ENCODE assay signal across 25 cellular contexts in genomic region chr3:184236636-184237035, GRCh38. TPM values are rescaled to one million over a fixed set of nuclear protein-coding genes. Genes with fewer than 3 reads are reported as not detected.
DNase-seq lines count a peak whose midpoint lies in the region; ATAC-seq, FAIRE-seq and TF ChIP-seq lines count a peak whose summit lies in the region.
"Had no signal": no experiment of that assay in that cellular context is flagged by ENCODE, and none has a peak within 500 bp of the region (broad histone marks: within the 10 kb centered on the region; RNA-seq: fewer than 3 reads in every experiment).

No MANE protein-coding gene starts in this region.

- H4K20me1 ChIP-seq in H1 (replicated peaks in 1 of 2; ENCODE audit: control insufficient read depth in 1 of 2, insufficient read depth in 2 of 2, low read length in 2 of 2), result peaks cover 8 to 13% of the 10 kb centered on the region in 2 experiments

- CTCF ChIA-PET in H1 (lab: Charles Lee; ENCODE audit: partially characterized antibody), result interaction anchor here (0.7 to 8.9 kb wide), 10 partner anchors 9 to 1482 kb away, joined by 3 to 183 read pairs (median 4); partner anchors contain the start of genes EEF1AKMT4 and VWA5B2

- H4K91ac ChIP-seq in H1 (replicated peaks; ENCODE audit: insufficient read length, low read length), result no peak overlapping the region

- ATAC-seq in aorta (ENCODE audit: low FRiP score), result no peak
- ATAC-seq: GM12878 had no signal

- FAIRE-seq in H1 (lab: Jason Lieb, UNC), result no peak
- FAIRE-seq: GM12878, RCC 7860 had no signal

- H3K36me3 ChIP-seq in H7 (replicated peaks; ENCODE audit: control insufficient read depth, insufficient read depth, low read length) (no peaks in the 10 kb centered on the region), H1 (ENCODE audit: control insufficient read depth in 2 of 4, insufficient read depth in 4 of 4, low read length in 3 of 4) (no peaks in the 10 kb centered on the region), esophagus muscularis mucosa (peaks cover 0 to 2% (median 0%) of the 10 kb centered on the region in 4 donors), aorta (ENCODE audit: control insufficient read depth in 1 of 2, insufficient read depth in 2 of 2, low read length in 1 of 2) (no peaks in the 10 kb centered on the region)

- H4K8ac ChIP-seq in H1 (ENCODE audit: extremely low read depth, insufficient read depth, low read length), result no peak overlapping the region

- H3K79me2 ChIP-seq in H1 (ENCODE audit: control insufficient read depth in 1 of 2, insufficient read depth in 2 of 2, low read length in 2 of 2), result no peaks in the 10 kb centered on the region

- H3K9ac ChIP-seq in H1 (replicated peaks in 1 of 4; ENCODE audit: extremely low read depth in 1 of 4, low read depth in 3 of 4, low read length in 3 of 4), result no peak overlapping the region

- no peak overlapping the region for H3K4ac ChIP-seq in H1 (replicated peaks; ENCODE audit: insufficient read length, low read depth, low read length)

- H3K79me1 ChIP-seq in H1 (ENCODE audit: low read depth, low read length), result no peaks in the 10 kb centered on the region

- H3K4me3 ChIP-seq in H7 (ENCODE audit: insufficient read depth, low read depth, low read length) (no peak overlapping the region), H1 (ENCODE audit: extremely low read depth in 1 of 4, insufficient read depth in 2 of 4, low read depth in 3 of 4, low read length in 4 of 4) (no peak overlapping the region), esophagus muscularis mucosa (no peak overlapping the region), aorta (ENCODE audit: low read length in 2 of 2) (no peak overlapping the region)
- H3K4me3 ChIP-seq: GM12878, SK-N-MC had no signal

- DNase-seq in DMS 273 (lab: John Stamatoyannopoulos, UW; ENCODE audit: unreplicated experiment), result peak; percentile 59
- no peak for DNase-seq in DMS 273 treated with DMSO at 0.1 percent for 48 hours (lab: John Stamatoyannopoulos, UW)
- DNase-seq in H7, result peak; percentile 51
- no peak for DNase-seq in H1 (ENCODE audit: low read depth in 1 of 2, low spot score in 2 of 2)
- DNase-seq in esophagus muscularis mucosa (ENCODE audit: extremely low spot score), result no peak
- DNase-seq in aorta, result no peak
- no peak for DNase-seq in NCI-H510A treated with DMSO at 0.1 percent for 48 hours (lab: John Stamatoyannopoulos, UW)
- DNase-seq: CD4-positive, alpha-beta T cell; DMS79; EL; GDM1; Karpas-422; NCI-H1092 treated with DMSO at 0.1 percent for 48 hours; NCI-H1436; NCI-H1930; NCI-H345; NCI-H774; SIG-M5 had no signal

- H3K27me3 ChIP-seq in H7 (ENCODE audit: control insufficient read depth, insufficient read depth, low read length) (peaks cover 15% of the 10 kb centered on the region), H1 (replicated peaks in 1 of 4; ENCODE audit: control insufficient read depth in 3 of 4, extremely low read depth in 1 of 4, insufficient read depth in 3 of 4, low read length in 3 of 4) (peaks cover 4 to 20% (median 15%) of the 10 kb centered on the region in 4 experiments; a peak in 6 of 7 replicates), esophagus muscularis mucosa (peaks cover 0 to 81% (median 5%) of the 10 kb centered on the region in 4 donors), aorta (ENCODE audit: control insufficient read depth in 1 of 2, insufficient read depth in 2 of 2, low read length in 1 of 2) (no peaks in the 10 kb centered on the region)

- H3K56ac ChIP-seq in H1 (replicated peaks; ENCODE audit: insufficient read length, low read depth, low read length), result no peak overlapping the region

- WGBS in H1 (ENCODE audit: extremely low coverage in 1 of 2, insufficient coverage in 1 of 2, insufficient read length in 1 of 2, insufficient replicate concordance in 2 of 2, low coverage in 1 of 2, low lambda C conversion rate in 2 of 2, missing lambda C conversion rate in 1 of 2), 2 experiments, result 83% methylated on average over 3 of the region's 3 CpGs; no CpG with 5 or more reads in 1 of the 2 experiments
- WGBS in esophagus muscularis mucosa, result 92% methylated on average over 2 of the region's 3 CpGs
- WGBS in aorta, 2 donors, result 76% methylated on average over 3 of the region's 3 CpGs

- H2BK120ac ChIP-seq in H1 (replicated peaks; ENCODE audit: low read depth, low read length), result no peak overlapping the region

- no peaks in the 10 kb centered on the region; the same call in 1 of the 2 replicates for H3K23me2 ChIP-seq in H1 (ENCODE audit: low read depth, low read length)

- TF ChIP-seq EP300 in H1 (IDR thresholded peaks at IDR 0.05; ENCODE audit: borderline replicate concordance in 1 of 2, low read depth in 2 of 2, low read length in 2 of 2) (no peak), esophagus muscularis mucosa (IDR thresholded peaks at IDR 0.05) (no peak)

- H3K9me3 ChIP-seq in H1 (ENCODE audit: insufficient read depth in 2 of 2, low read depth in 1 of 2, low read length in 1 of 2) (no peaks in the 10 kb centered on the region), esophagus muscularis mucosa (no peaks in the 10 kb centered on the region), aorta (ENCODE audit: control insufficient read depth, low read length) (no peaks in the 10 kb centered on the region)

- no peak overlapping the region for H2AK5ac ChIP-seq in H1 (ENCODE audit: low read depth, low read length)

- POLR2A ChIA-PET in H1 (lab: Charles Lee; ENCODE audit: partially characterized antibody), result interaction anchor here (1.4 to 1.7 kb wide), 2 partner anchors 10 to 13 kb away, joined by 5 to 8 read pairs; partner anchors contain the start of gene EEF1AKMT4

- H3K4me2 ChIP-seq in H1 (ENCODE audit: insufficient read depth in 1 of 2, low read depth in 2 of 2, low read length in 2 of 2), result no peak overlapping the region

- no peak overlapping the region for H2AFZ ChIP-seq in H1 (ENCODE audit: low read length)

- peak in 1 of 3 experiments; percentile 13; a peak in 1 of 4 replicates for TF ChIP-seq CTCF in H1 (IDR thresholded peaks at IDR 0.05; ENCODE audit: control extremely low read depth in 1 of 3, insufficient read depth in 1 of 3, low read depth in 1 of 3, low read length in 3 of 3)
- TF ChIP-seq CTCF in esophagus muscularis mucosa (IDR thresholded peaks at IDR 0.05), result no peak

- H3K14ac ChIP-seq in H1 (ENCODE audit: insufficient read length), result no peak overlapping the region

- H2BK20ac ChIP-seq in H1 (ENCODE audit: low read length), result no peak overlapping the region

- intact Hi-C loops in esophagus muscularis mucosa (cut with DNase I), result no loop called here
- intact Hi-C loops in aorta (cut with DNase I), result no loop called here

- H3K27ac ChIP-seq in H1 (ENCODE audit: low read depth, low read length), result no peak overlapping the region
- H3K27ac ChIP-seq in esophagus muscularis mucosa (replicated peaks in 1 of 4), result no peak overlapping the region
- H3K27ac ChIP-seq in aorta (ENCODE audit: low read depth in 1 of 2, low read length in 2 of 2), result no peak overlapping the region
- H3K27ac ChIP-seq: SK-N-MC had no signal

- TF ChIP-seq RAD21 in H1 (IDR thresholded peaks at IDR 0.05 in 1 of 2, conservative IDR thresholded peaks at IDR 0.05 in 1 of 2; ENCODE audit: low read depth in 2 of 2, low read length in 2 of 2), result no peak

- peaks cover 0 to 5% (median 1%) of the 10 kb centered on the region in 4 experiments; a peak in 3 of 7 replicates for H3K4me1 ChIP-seq in H1 (replicated peaks in 1 of 4; ENCODE audit: control insufficient read depth in 3 of 4, insufficient read depth in 4 of 4, low read length in 3 of 4)
- peaks cover 4 to 6% (median 5%) of the 10 kb centered on the region in 4 donors for H3K4me1 ChIP-seq in esophagus muscularis mucosa
- no peaks in the 10 kb centered on the region for H3K4me1 ChIP-seq in aorta (ENCODE audit: control insufficient read depth in 1 of 2, insufficient read depth in 2 of 2, low read length in 2 of 2)

- H2BK5ac ChIP-seq in H1 (ENCODE audit: low read depth, low read length), result no peak overlapping the region

- H2BK15ac ChIP-seq in H1 (ENCODE audit: low read length), result no peak overlapping the region

- H3K18ac ChIP-seq in H1 (ENCODE audit: extremely low read depth, low read length), result no peak overlapping the region

- no peak overlapping the region for H3K23ac ChIP-seq in H1 (ENCODE audit: insufficient read length)

- H4K5ac ChIP-seq in H1 (ENCODE audit: insufficient read length, low read depth, low read length), result no peak overlapping the region

- peak overlapping the region; percentile 55; the same call in 1 of the 2 replicates for H2BK12ac ChIP-seq in H1 (ENCODE audit: low read depth, low read length)

- TF ChIP-seq POLR2A in H1 (IDR thresholded peaks at IDR 0.05; ENCODE audit: control extremely low read depth in 1 of 2, low read depth in 2 of 2, low read length in 2 of 2), result no peak
- no peak for TF ChIP-seq POLR2A in esophagus muscularis mucosa (IDR thresholded peaks at IDR 0.05; ENCODE audit: low read depth)

RNA-seq across cellular contexts. Expression of gene VWA5B2, which starts 7.3 kb away (rescaled TPM):
- total RNA-seq in H7 (2014; rRNA removed; shearing (Covaris generic)), result 0.41 TPM in 1 of 2 replicates, not detected in the other
- 0.50 and 0.56 TPM in 2 replicates for total RNA-seq in H1 (2021; fragmentation: NEBNext Ultra II Directional; extraction: Animal tissue kit (Norgen Biotek cat#: 25700))
- polyA plus RNA-seq in H1 (2011; rRNA removed) (0.53 and 0.88 TPM in 2 replicates), aorta (under 1 TPM in 1 of 2 donors, not detected in 1; 0.10 TPM)
- polyA plus RNA-seq in H1 (2011; cell fraction: cytosol; rRNA removed), result 0.37 TPM
- polyA plus RNA-seq in H1 (2011; cell fraction: nucleus; rRNA removed), result 3.0 TPM
- 0.29 to 0.72 TPM (median 0.41 TPM) in 4 replicates for polyA plus RNA-seq in H1 (2012, experiment 1 of 2)
- polyA plus RNA-seq in H1 (2012, experiment 2 of 2), result 0.70 TPM
- polyA plus RNA-seq in H1 (2013, experiment 1 of 2), result 0.28 TPM
- 0.17 TPM for polyA plus RNA-seq in H1 (2013, experiment 2 of 2)
- 0.41 and 0.44 TPM in 2 replicates for polyA minus RNA-seq in H1 (2011; rRNA and poly(A)+ RNA removed)
- 0.37 TPM for polyA minus RNA-seq in H1 (2011; cell fraction: cytosol; rRNA and poly(A)+ RNA removed)
- polyA minus RNA-seq in H1 (2011; cell fraction: nucleus; rRNA and poly(A)+ RNA removed), result 1.5 TPM
- total RNA-seq in esophagus muscularis mucosa (under 1 TPM in 3 of 4 donors, not detected in 1; 0.17 to 0.33 (median 0.32) TPM), aorta (not detected)
- total RNA-seq: CD4-positive, alpha-beta T cell; GM12878; H4 had no signal
- polyA plus RNA-seq: BJ had no signal

RNA-seq across cellular contexts. Expression of gene ALG3, which starts 12.1 kb away (rescaled TPM):
- total RNA-seq in H7 (2014; rRNA removed; shearing (Covaris generic)), result 59.8 and 62.7 TPM in 2 replicates
- total RNA-seq in H1 (2021; fragmentation: NEBNext Ultra II Directional; extraction: Animal tissue kit (Norgen Biotek cat#: 25700)), result 54.6 and 56.7 TPM in 2 replicates
- 148 and 184 TPM in 2 replicates for polyA plus RNA-seq in H1 (2011; rRNA removed)
- 76.8 TPM for polyA plus RNA-seq in H1 (2011; cell fraction: cytosol; rRNA removed)
- polyA plus RNA-seq in H1 (2011; cell fraction: nucleus; rRNA removed), result 137 TPM
- polyA plus RNA-seq in H1 (2012, experiment 1 of 2), result 56.2 to 78.3 TPM (median 75.9 TPM) in 4 replicates
- 105 TPM for polyA plus RNA-seq in H1 (2012, experiment 2 of 2)
- 104 TPM for polyA plus RNA-seq in H1 (2013, experiment 1 of 2)
- 114 TPM for polyA plus RNA-seq in H1 (2013, experiment 2 of 2)
- 155 and 187 TPM in 2 replicates for polyA minus RNA-seq in H1 (2011; rRNA and poly(A)+ RNA removed)
- 57.0 TPM for polyA minus RNA-seq in H1 (2011; cell fraction: cytosol; rRNA and poly(A)+ RNA removed)
- polyA minus RNA-seq in H1 (2011; cell fraction: nucleus; rRNA and poly(A)+ RNA removed), result 99.3 TPM
- total RNA-seq in esophagus muscularis mucosa, result 10 to 100 TPM; 35.6 to 48.5 (median 39.8) TPM
- 10 to 100 TPM; 19.4 to 23.9 TPM for total RNA-seq in aorta
- 10 to 100 TPM; 12.5 to 30.7 TPM for polyA plus RNA-seq in aorta

RNA-seq across cellular contexts. Expression of gene EEF1AKMT4, which starts 12.8 kb away (rescaled TPM):
- 10.1 and 15.2 TPM in 2 replicates for total RNA-seq in H7 (2014; rRNA removed; shearing (Covaris generic))
- 9.3 and 9.6 TPM in 2 replicates for total RNA-seq in H1 (2021; fragmentation: NEBNext Ultra II Directional; extraction: Animal tissue kit (Norgen Biotek cat#: 25700))
- polyA plus RNA-seq in H1 (2011; rRNA removed) (30.1 and 39.0 TPM in 2 replicates), aorta (1 to 10 TPM in 1 of 2 donors, under 1 TPM in 1; 0.41 to 3.0 TPM)
- 22.5 TPM for polyA plus RNA-seq in H1 (2011; cell fraction: cytosol; rRNA removed)
- 24.0 TPM for polyA plus RNA-seq in H1 (2011; cell fraction: nucleus; rRNA removed)
- polyA plus RNA-seq in H1 (2012, experiment 1 of 2), result 13.8 to 18.0 TPM (median 15.3 TPM) in 4 replicates
- 17.6 TPM for polyA plus RNA-seq in H1 (2012, experiment 2 of 2)
- polyA plus RNA-seq in H1 (2013, experiment 1 of 2), result 6.7 TPM
- polyA plus RNA-seq in H1 (2013, experiment 2 of 2), result 6.7 TPM
- 14.7 and 16.9 TPM in 2 replicates for polyA minus RNA-seq in H1 (2011; rRNA and poly(A)+ RNA removed)
- 4.8 TPM for polyA minus RNA-seq in H1 (2011; cell fraction: cytosol; rRNA and poly(A)+ RNA removed)
- polyA minus RNA-seq in H1 (2011; cell fraction: nucleus; rRNA and poly(A)+ RNA removed), result 10.6 TPM
- total RNA-seq in esophagus muscularis mucosa (1 to 10 TPM; 3.3 to 4.9 (median 3.7) TPM), aorta (1 to 10 TPM; 1.5 to 1.8 TPM)
- total RNA-seq: CD4-positive, alpha-beta T cell had no signal

RNA-seq across cellular contexts. Expression of gene CAMK2N2, which starts 24.7 kb away (rescaled TPM):
- 1.5 and 1.6 TPM in 2 replicates for total RNA-seq in H7 (2014; rRNA removed; shearing (Covaris generic))
- 16.9 and 17.7 TPM in 2 replicates for total RNA-seq in H1 (2021; fragmentation: NEBNext Ultra II Directional; extraction: Animal tissue kit (Norgen Biotek cat#: 25700))
- polyA plus RNA-seq in H1 (2011; rRNA removed) (4.0 and 6.1 TPM in 2 replicates), aorta (not detected)
- 1.9 TPM for polyA plus RNA-seq in H1 (2011; cell fraction: cytosol; rRNA removed)
- polyA plus RNA-seq in H1 (2011; cell fraction: nucleus; rRNA removed), result 5.2 TPM
- polyA plus RNA-seq in H1 (2012, experiment 1 of 2), result 7.8 to 12.7 TPM (median 9.4 TPM) in 4 replicates
- polyA plus RNA-seq in H1 (2012, experiment 2 of 2), result 8.9 TPM
- 11.5 TPM for polyA plus RNA-seq in H1 (2013, experiment 1 of 2)
- 11.3 TPM for polyA plus RNA-seq in H1 (2013, experiment 2 of 2)
- polyA minus RNA-seq in H1 (2011; rRNA and poly(A)+ RNA removed), result 1.9 and 2.3 TPM in 2 replicates
- polyA minus RNA-seq in H1 (2011; cell fraction: cytosol; rRNA and poly(A)+ RNA removed), result 3.6 TPM
- polyA minus RNA-seq in H1 (2011; cell fraction: nucleus; rRNA and poly(A)+ RNA removed), result 1.7 TPM
- total RNA-seq in esophagus muscularis mucosa (not detected), aorta (under 1 TPM; 0.26 to 0.36 TPM)
- total RNA-seq: CD4-positive, alpha-beta T cell; HT-29 had no signal

RNA-seq across cellular contexts. Expression of gene ECE2, which starts 39.2 kb away (rescaled TPM):
- not detected in 2 replicates for total RNA-seq in H7 (2014; rRNA removed; shearing (Covaris generic))
- total RNA-seq in H1 (2021; fragmentation: NEBNext Ultra II Directional; extraction: Animal tissue kit (Norgen Biotek cat#: 25700)), result 0.48 and 0.86 TPM in 2 replicates
- polyA plus RNA-seq in H1 (2011; rRNA removed) (0.44 and 0.86 TPM in 2 replicates), aorta (not detected)
- polyA plus RNA-seq in H1 (2011; cell fraction: cytosol; rRNA removed), result 0.59 TPM
- polyA plus RNA-seq in H1 (2011; cell fraction: nucleus; rRNA removed), result 4.1 TPM
- 0.52 to 1.1 TPM (median 0.85 TPM) in 4 replicates for polyA plus RNA-seq in H1 (2012, experiment 1 of 2)
- 0.91 TPM for polyA plus RNA-seq in H1 (2012, experiment 2 of 2)
- polyA plus RNA-seq in H1 (2013, experiment 1 of 2), result 0.34 TPM
- polyA plus RNA-seq in H1 (2013, experiment 2 of 2), result 0.35 TPM
- 0.46 and 0.91 TPM in 2 replicates for polyA minus RNA-seq in H1 (2011; rRNA and poly(A)+ RNA removed)
- polyA minus RNA-seq in H1 (2011; cell fraction: cytosol; rRNA and poly(A)+ RNA removed), result not detected
- polyA minus RNA-seq in H1 (2011; cell fraction: nucleus; rRNA and poly(A)+ RNA removed), result 1.7 TPM
- total RNA-seq in esophagus muscularis mucosa (under 1 TPM; 0.42 to 0.69 (median 0.56) TPM), aorta (not detected)
- total RNA-seq: A172; CD4-positive, alpha-beta T cell; GM12878; H4; HT-29 had no signal
- polyA plus RNA-seq: BJ, GM12878 had no signal

Comparison
In these comparisons a context has a peak if more than half of its experiments do, and no peak if none do; other contexts are left out.
1. DNase-seq: peak in DMS 273 (single experiment) and H7 (single experiment); none in DMS 273 treated with DMSO at 0.1 percent for 48 hours (single experiment), H1 (0 of 2), esophagus muscularis mucosa (single experiment), aorta (0 of 2) and NCI-H510A treated with DMSO at 0.1 percent for 48 hours (single experiment).